1 cellular context compared by ENCODE assay signal in the genomic region with DNA sequence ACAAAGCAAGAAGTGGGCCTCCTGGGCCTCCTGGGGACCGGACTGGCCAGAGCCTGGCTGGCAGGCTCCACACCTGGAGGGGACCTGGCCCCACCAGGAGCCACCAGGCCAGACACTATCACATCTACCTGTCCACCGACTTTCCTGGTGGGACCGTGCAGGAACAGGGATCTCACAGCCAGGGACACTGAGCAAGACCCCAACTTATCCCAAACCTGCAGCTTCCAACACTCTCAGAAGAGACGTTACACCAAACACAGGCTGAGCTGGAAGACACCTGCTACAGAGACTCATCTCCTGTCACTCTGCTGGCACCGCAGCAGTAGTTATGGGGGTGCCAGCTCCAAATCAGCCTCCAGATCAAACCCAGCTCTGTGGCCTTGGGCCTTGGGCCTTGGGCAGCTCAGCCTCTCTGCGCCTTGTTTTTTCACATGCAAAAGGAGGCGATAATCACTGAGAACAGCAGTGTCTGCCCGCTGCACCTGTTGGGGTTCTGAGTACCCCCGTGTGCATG.
TF ChIP-seq lines count a peak whose summit lies in the region.

No MANE protein-coding gene starts in this region.

TF ChIP-seq in HepG2, 621 proteins besides CTCF, POLR2A, EP300 and RAD21 (continued from another document and continues in another):
- TF ChIP-seq THAP8 (CRISPR knock-in tag; IDR thresholded peaks at IDR 0.05; ENCODE audit: borderline replicate concordance) (no peak), DPF2 (CRISPR knock-in tag; IDR thresholded peaks at IDR 0.05; ENCODE audit: borderline replicate concordance, low read depth) (no peak), ZNF773 (CRISPR knock-in tag; IDR thresholded peaks at IDR 0.05; ENCODE audit: borderline replicate concordance) (no peak), AGO2 (optimal IDR thresholded peaks at IDR 0.05; ENCODE audit: low read depth, low read length) (peak; percentile 93), NFATC3 (CRISPR knock-in tag; IDR thresholded peaks at IDR 0.05) (no peak), MED8 (CRISPR knock-in tag; IDR thresholded peaks at IDR 0.05; ENCODE audit: insufficient replicate concordance) (no peak), ZBTB38 (CRISPR knock-in tag; IDR thresholded peaks at IDR 0.05) (peak; percentile 67), ZNF367 (CRISPR knock-in tag; IDR thresholded peaks at IDR 0.05; ENCODE audit: borderline replicate concordance) (no peak), NBN (conservative IDR thresholded peaks at IDR 0.05) (no peak), ZNF362 (CRISPR knock-in tag; IDR thresholded peaks at IDR 0.05; ENCODE audit: borderline replicate concordance) (0 out of 2 replicates have a peak, but pooled peaks have one; percentile 10), RFXANK (CRISPR knock-in tag; IDR thresholded peaks at IDR 0.05) (no peak), CCDC6 (CRISPR knock-in tag; IDR thresholded peaks at IDR 0.05) (no peak), ZSCAN20 (CRISPR knock-in tag; IDR thresholded peaks at IDR 0.05; ENCODE audit: borderline replicate concordance) (no peak), MIER2 (CRISPR knock-in tag; IDR thresholded peaks at IDR 0.05) (no peak), SUZ12 (IDR thresholded peaks at IDR 0.05; ENCODE audit: low read depth, low read length) (no peak), ZNF687 (CRISPR knock-in tag; IDR thresholded peaks at IDR 0.05) (peak; percentile 62), KDM3A (CRISPR knock-in tag; IDR thresholded peaks at IDR 0.05; ENCODE audit: low read depth) (no peak), ONECUT2 (CRISPR knock-in tag; IDR thresholded peaks at IDR 0.05) (no peak), ZC3H13 (CRISPR knock-in tag; IDR thresholded peaks at IDR 0.05) (no peak), ZNF710 (CRISPR knock-in tag; IDR thresholded peaks at IDR 0.05; ENCODE audit: borderline replicate concordance) (no peak), LCORL (IDR thresholded peaks at IDR 0.05) (no peak), LCORL (CRISPR knock-in tag; IDR thresholded peaks at IDR 0.05) (peak; percentile 38; the same call in 1 of the 2 replicates), TFE3 (CRISPR knock-in tag; IDR thresholded peaks at IDR 0.05) (no peak), FOXM1 (CRISPR knock-in tag; IDR thresholded peaks at IDR 0.05) (no peak), DR1 (CRISPR knock-in tag; IDR thresholded peaks at IDR 0.05) (no peak), ELF3 (CRISPR knock-in tag; IDR thresholded peaks at IDR 0.05) (0 out of 2 replicates have a peak, but pooled peaks have one; percentile 6), PRPF4 (IDR thresholded peaks at IDR 0.05; ENCODE audit: low read depth, low read length, poor library complexity, severe bottlenecking) (peak; percentile 52), ZNF317 (CRISPR knock-in tag; IDR thresholded peaks at IDR 0.05) (no peak), PHF8 (CRISPR knock-in tag; IDR thresholded peaks at IDR 0.05) (0 out of 2 replicates have a peak, but pooled peaks have one; percentile 29)
- TF ChIP-seq, protein P1, sequence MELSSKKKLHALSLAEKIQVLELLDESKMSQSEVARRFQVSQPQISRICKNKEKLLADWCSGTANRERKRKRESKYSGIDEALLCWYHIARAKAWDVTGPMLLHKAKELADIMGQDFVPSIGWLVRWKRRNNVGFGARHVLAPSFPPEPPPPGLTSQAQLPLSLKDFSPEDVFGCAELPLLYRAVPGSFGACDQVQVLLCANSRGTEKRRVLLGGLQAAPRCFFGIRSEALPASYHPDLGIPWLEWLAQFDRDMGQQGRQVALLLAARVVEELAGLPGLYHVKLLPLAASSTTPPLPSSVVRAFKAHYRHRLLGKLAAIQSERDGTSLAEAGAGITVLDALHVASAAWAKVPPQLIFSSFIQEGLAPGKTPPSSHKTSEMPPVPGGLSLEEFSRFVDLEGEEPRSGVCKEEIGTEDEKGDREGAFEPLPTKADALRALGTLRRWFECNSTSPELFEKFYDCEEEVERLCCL (CRISPR knock-in tag; IDR thresholded peaks at IDR 0.05; ENCODE audit: borderline replicate concordance) = no peak
- TF ChIP-seq, protein P2, sequence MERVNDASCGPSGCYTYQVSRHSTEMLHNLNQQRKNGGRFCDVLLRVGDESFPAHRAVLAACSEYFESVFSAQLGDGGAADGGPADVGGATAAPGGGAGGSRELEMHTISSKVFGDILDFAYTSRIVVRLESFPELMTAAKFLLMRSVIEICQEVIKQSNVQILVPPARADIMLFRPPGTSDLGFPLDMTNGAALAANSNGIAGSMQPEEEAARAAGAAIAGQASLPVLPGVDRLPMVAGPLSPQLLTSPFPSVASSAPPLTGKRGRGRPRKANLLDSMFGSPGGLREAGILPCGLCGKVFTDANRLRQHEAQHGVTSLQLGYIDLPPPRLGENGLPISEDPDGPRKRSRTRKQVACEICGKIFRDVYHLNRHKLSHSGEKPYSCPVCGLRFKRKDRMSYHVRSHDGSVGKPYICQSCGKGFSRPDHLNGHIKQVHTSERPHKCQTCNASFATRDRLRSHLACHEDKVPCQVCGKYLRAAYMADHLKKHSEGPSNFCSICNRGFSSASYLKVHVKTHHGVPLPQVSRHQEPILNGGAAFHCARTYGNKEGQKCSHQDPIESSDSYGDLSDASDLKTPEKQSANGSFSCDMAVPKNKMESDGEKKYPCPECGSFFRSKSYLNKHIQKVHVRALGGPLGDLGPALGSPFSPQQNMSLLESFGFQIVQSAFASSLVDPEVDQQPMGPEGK (CRISPR knock-in tag; IDR thresholded peaks at IDR 0.05) = 0 out of 2 replicates have a peak, but pooled peaks have one; percentile 14
- TF ChIP-seq, protein P3, sequence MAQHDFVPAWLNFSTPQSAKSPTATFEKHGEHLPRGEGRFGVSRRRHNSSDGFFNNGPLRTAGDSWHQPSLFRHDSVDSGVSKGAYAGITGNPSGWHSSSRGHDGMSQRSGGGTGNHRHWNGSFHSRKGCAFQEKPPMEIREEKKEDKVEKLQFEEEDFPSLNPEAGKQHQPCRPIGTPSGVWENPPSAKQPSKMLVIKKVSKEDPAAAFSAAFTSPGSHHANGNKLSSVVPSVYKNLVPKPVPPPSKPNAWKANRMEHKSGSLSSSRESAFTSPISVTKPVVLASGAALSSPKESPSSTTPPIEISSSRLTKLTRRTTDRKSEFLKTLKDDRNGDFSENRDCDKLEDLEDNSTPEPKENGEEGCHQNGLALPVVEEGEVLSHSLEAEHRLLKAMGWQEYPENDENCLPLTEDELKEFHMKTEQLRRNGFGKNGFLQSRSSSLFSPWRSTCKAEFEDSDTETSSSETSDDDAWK (CRISPR knock-in tag; IDR thresholded peaks at IDR 0.05) = no peak
- TF ChIP-seq, protein P4, sequence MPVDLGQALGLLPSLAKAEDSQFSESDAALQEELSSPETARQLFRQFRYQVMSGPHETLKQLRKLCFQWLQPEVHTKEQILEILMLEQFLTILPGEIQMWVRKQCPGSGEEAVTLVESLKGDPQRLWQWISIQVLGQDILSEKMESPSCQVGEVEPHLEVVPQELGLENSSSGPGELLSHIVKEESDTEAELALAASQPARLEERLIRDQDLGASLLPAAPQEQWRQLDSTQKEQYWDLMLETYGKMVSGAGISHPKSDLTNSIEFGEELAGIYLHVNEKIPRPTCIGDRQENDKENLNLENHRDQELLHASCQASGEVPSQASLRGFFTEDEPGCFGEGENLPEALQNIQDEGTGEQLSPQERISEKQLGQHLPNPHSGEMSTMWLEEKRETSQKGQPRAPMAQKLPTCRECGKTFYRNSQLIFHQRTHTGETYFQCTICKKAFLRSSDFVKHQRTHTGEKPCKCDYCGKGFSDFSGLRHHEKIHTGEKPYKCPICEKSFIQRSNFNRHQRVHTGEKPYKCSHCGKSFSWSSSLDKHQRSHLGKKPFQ (CRISPR knock-in tag; IDR thresholded peaks at IDR 0.05; ENCODE audit: insufficient replicate concordance) = no peak
- TF ChIP-seq, protein P5, sequence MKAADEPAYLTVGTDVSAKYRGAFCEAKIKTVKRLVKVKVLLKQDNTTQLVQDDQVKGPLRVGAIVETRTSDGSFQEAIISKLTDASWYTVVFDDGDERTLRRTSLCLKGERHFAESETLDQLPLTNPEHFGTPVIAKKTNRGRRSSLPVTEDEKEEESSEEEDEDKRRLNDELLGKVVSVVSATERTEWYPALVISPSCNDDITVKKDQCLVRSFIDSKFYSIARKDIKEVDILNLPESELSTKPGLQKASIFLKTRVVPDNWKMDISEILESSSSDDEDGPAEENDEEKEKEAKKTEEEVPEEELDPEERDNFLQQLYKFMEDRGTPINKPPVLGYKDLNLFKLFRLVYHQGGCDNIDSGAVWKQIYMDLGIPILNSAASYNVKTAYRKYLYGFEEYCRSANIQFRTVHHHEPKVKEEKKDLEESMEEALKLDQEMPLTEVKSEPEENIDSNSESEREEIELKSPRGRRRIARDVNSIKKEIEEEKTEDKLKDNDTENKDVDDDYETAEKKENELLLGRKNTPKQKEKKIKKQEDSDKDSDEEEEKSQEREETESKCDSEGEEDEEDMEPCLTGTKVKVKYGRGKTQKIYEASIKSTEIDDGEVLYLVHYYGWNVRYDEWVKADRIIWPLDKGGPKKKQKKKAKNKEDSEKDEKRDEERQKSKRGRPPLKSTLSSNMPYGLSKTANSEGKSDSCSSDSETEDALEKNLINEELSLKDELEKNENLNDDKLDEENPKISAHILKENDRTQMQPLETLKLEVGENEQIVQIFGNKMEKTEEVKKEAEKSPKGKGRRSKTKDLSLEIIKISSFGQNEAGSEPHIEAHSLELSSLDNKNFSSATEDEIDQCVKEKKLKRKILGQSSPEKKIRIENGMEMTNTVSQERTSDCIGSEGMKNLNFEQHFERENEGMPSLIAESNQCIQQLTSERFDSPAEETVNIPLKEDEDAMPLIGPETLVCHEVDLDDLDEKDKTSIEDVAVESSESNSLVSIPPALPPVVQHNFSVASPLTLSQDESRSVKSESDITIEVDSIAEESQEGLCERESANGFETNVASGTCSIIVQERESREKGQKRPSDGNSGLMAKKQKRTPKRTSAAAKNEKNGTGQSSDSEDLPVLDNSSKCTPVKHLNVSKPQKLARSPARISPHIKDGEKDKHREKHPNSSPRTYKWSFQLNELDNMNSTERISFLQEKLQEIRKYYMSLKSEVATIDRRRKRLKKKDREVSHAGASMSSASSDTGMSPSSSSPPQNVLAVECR (CRISPR knock-in tag; IDR thresholded peaks at IDR 0.05; ENCODE audit: borderline replicate concordance) = 0 out of 2 replicates have a peak, but pooled peaks have one; percentile 35
